19 cellular contexts compared by ENCODE assay signal in the genomic region with DNA sequence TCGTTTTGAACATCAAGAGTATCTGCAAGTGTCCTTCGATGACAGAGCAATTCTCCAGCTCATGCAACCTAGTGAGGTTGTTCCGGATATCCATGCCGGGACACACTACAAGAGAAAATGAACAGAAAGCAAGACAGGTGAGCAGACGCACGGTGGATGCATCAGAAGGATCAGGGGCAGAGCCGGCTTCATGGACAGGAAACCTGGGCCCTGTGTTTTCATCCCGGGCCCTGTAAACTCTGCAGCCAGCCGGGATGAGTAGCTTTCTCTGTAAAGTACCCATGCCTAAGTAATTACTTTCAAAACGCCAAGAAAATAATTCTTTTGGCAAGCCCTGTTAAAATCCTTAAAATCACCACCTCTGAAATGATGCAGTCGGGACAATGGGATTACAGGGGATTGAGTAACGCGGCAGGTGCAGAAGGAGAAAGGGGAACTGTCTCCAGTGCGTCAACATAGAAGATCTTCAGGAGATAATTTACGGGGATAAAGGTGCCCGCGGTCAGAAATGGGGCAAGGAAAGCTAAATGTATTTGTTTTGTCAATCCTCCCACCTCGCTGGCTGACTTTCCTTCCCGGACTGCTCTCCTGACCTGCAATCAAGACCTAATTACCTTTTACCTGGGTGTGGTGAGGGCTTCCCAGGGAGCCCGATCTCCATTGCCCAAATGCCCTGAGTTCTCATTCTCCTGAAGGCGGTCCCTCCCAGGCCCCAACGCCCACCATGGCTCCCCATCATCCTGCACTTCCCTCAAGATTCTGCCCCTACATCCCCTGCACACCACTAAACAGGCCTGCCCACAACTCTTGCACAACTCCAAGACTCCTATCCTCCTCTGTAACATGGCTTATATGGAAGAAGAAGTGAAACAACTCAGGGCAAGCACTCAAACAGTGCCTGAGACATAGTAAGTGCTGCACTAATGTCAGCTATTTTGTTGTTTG. TPM values are rescaled to one million over a fixed set of nuclear protein-coding genes. Genes with fewer than 3 reads are reported as not detected.
DNase-seq lines count a peak whose midpoint lies in the region; ATAC-seq and TF ChIP-seq lines count a peak whose summit lies in the region.
"Had no signal": no experiment of that assay in that cellular context is flagged by ENCODE, and none has a peak within 500 bp of the region (broad histone marks: within the 10 kb centered on the region; RNA-seq: fewer than 3 reads in every experiment).

No MANE protein-coding gene starts in this region.

- intact Hi-C loops in left ventricle myocardium superior (cut with micrococcal nuclease) (no loop called here), lower lobe of right lung (cut with DNase I) (no loop called here), ascending aorta (cut with DNase I) (no loop called here)

- TF ChIP-seq CTCF in right atrium auricular region (IDR thresholded peaks at IDR 0.05), result no peak
- no peak for TF ChIP-seq CTCF in lower lobe of right lung (IDR thresholded peaks at IDR 0.05)
- TF ChIP-seq CTCF in ascending aorta (IDR thresholded peaks at IDR 0.05), result no peak

- H3K36me3 ChIP-seq in right atrium auricular region (peaks cover 12% of the 10 kb centered on the region), lower lobe of right lung (peaks cover 12% of the 10 kb centered on the region), ascending aorta (peaks cover 12% of the 10 kb centered on the region in 2 donors)

- H3K27ac ChIP-seq in right atrium auricular region, result no peak overlapping the region
- no peak overlapping the region for H3K27ac ChIP-seq in lower lobe of right lung
- H3K27ac ChIP-seq in ascending aorta, result peak overlapping the region in 1 of 2 donors; percentile 1
- H3K27ac ChIP-seq: thyroid gland, VCaP had no signal

- DNase-seq in left ventricle myocardium superior (no peak), right atrium auricular region (ENCODE audit: low spot score) (no peak), SKM-1 treated with dmso at 0.1 percent for 144 hours (lab: John Stamatoyannopoulos, UW; ENCODE audit: unreplicated experiment) (peak; percentile 93), lower lobe of right lung (peak; percentile 65), ascending aorta (ENCODE audit: low spot score in 2 of 2) (no peak), NCI-H1694 treated with DMSO at 0.1 percent for 48 hours (lab: John Stamatoyannopoulos, UW) (no peak), NCI-H2081 (lab: John Stamatoyannopoulos, UW) (no peak)
- DNase-seq: ACHN; activated CD8-positive, alpha-beta memory T cell treated with anti-CD3 and anti-CD28 coated beads for 24 hours; amniotic stem cell; cortex of kidney; GDM1; NCI-H1048; NCI-H345; nucleus accumbens; thyroid gland had no signal

- H3K4me1 ChIP-seq in right atrium auricular region (peaks cover 0 to 16% of the 10 kb centered on the region in 2 donors), lower lobe of right lung (peaks cover 34% of the 10 kb centered on the region), ascending aorta (peaks cover 0 to 15% of the 10 kb centered on the region in 2 donors)

- H3K9me3 ChIP-seq in right atrium auricular region (no peaks in the 10 kb centered on the region), lower lobe of right lung (no peaks in the 10 kb centered on the region), ascending aorta (no peaks in the 10 kb centered on the region)
- H3K9me3 ChIP-seq: thyroid gland had no signal

- H3K27me3 ChIP-seq in right atrium auricular region, result no peaks in the 10 kb centered on the region
- H3K27me3 ChIP-seq in lower lobe of right lung (ENCODE audit: low read depth), result no peaks in the 10 kb centered on the region
- H3K27me3 ChIP-seq in ascending aorta, result no peaks in the 10 kb centered on the region
- H3K27me3 ChIP-seq: thyroid gland had no signal

- H3K4me3 ChIP-seq in right atrium auricular region (no peak overlapping the region), lower lobe of right lung (no peak overlapping the region), ascending aorta (no peak overlapping the region)
- H3K4me3 ChIP-seq: thyroid gland had no signal

- ATAC-seq in left ventricle myocardium superior, result peak; percentile 21
- ATAC-seq in lower lobe of right lung, result peak; percentile 57 to 75
- ATAC-seq in GM18520 (IDR thresholded peaks at IDR 0.05; ENCODE audit: unreplicated experiment), result no peak
- ATAC-seq: activated T-helper 17 cell treated with anti-CD3 and anti-CD28 coated beads, Interleukin-2, amount 50 U/mL, for 72 hours had no signal

RNA-seq across cellular contexts. Expression of gene INSR, which starts 26.1 kb away (rescaled TPM):
- total RNA-seq in left ventricle myocardium superior (62.6 TPM), right atrium auricular region (100 to 1,000 TPM in 1 of 2 donors, 10 to 100 TPM in 1; 50.8 to 118 TPM), lower lobe of right lung (37.3 TPM), ascending aorta (39.3 TPM)

Comparison
In these comparisons a context has a peak if more than half of its experiments do, and no peak if none do; other contexts are left out.
1. DNase-seq: peak in SKM-1 treated with dmso at 0.1 percent for 144 hours (single experiment) and lower lobe of right lung (single experiment); none in left ventricle myocardium superior (single experiment), right atrium auricular region (single experiment), ascending aorta (0 of 2), NCI-H1694 treated with DMSO at 0.1 percent for 48 hours (single experiment) and NCI-H2081 (0 of 2).